13 cellular contexts compared by ENCODE assay signal in the genomic region with DNA sequence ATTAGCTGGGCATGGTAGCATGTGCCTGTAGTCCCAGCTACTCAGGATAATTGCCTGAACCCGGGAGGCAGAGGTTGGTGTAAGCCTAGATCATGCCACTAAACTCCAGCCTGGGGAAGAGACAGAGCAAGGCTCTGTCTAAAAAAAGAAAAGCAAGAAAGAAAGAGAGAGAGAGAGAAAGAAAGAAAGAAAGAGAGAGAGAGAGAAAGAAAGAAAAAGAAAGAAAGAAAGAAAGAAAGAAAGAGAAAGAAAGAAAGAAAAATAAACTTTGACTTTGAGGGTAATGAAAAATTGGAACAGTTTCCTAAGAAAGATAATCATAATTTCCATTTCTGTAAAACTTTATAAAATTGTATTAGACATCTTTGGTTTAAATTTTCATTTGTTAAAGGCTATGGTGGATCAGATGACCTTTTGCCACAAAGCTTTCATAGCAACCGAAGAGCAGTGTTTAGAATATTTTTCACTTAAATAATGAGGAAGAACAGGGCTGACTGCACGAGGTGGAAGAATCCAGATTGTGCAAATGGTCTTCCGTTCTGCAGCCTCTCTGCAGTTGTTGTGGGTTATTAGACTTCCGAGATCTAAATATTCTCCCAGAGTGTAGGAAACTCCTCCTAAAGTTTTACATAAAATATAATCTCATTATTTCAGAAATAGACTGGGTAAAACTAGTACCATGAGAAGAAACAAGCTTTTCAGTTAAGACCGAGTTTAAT. TPM values are rescaled to one million over a fixed set of nuclear protein-coding genes. Genes with fewer than 3 reads are reported as not detected.
DNase-seq lines count a peak whose midpoint lies in the region; ATAC-seq and TF ChIP-seq lines count a peak whose summit lies in the region.
"Had no signal": no experiment of that assay in that cellular context is flagged by ENCODE, and none has a peak within 500 bp of the region (broad histone marks: within the 10 kb centered on the region; RNA-seq: fewer than 3 reads in every experiment).

No MANE protein-coding gene starts in this region.

- peak overlapping the region; percentile 57 for H3K27ac Mint-ChIP-seq in activated naive CD4-positive, alpha-beta T cell treated with anti-CD3 and anti-CD28 coated beads, Interleukin-2, amount 50 U/mL, for 24 hours
- H3K27ac Mint-ChIP-seq in stimulated activated naive CD8-positive, alpha-beta T cell treated with anti-CD3 and anti-CD28 coated beads, Interleukin-15, amount 100 ng/mL, for 72 hours = peak overlapping the region in 1 of 2 donors; percentile 79

- no peak overlapping the region for H3K4me3 ChIP-seq in OCI-LY3 (ENCODE audit: low read length)
- no peak overlapping the region for H3K4me3 ChIP-seq in ascending aorta
- H3K4me3 ChIP-seq: psoas muscle had no signal

- H2AFZ ChIP-seq in OCI-LY3 (ENCODE audit: low read depth, low read length) = no peak overlapping the region

- intact Hi-C loops in ascending aorta (cut with DNase I) = no loop called here

- no peak for TF ChIP-seq CTCF in OCI-LY3 (IDR thresholded peaks at IDR 0.05; ENCODE audit: low read depth, low read length)
- no peak for TF ChIP-seq CTCF in ascending aorta (IDR thresholded peaks at IDR 0.05)

- H3K4me1 Mint-ChIP-seq in activated naive CD4-positive, alpha-beta T cell treated with anti-CD3 and anti-CD28 coated beads, Interleukin-2, amount 50 U/mL, for 24 hours = peaks cover 26% of the 10 kb centered on the region
- H3K4me1 Mint-ChIP-seq in stimulated activated naive CD8-positive, alpha-beta T cell treated with anti-CD3 and anti-CD28 coated beads, Interleukin-15, amount 100 ng/mL, for 72 hours = peaks cover 25% of the 10 kb centered on the region

- no peak for DNase-seq in activated naive CD4-positive, alpha-beta T cell treated with Interleukin-2 at 50 U/mL for 16 hours
- DNase-seq in globus pallidus (ENCODE audit: low spot score) = peak; percentile 48
- no peak for DNase-seq in stimulated activated naive CD8-positive, alpha-beta T cell treated with anti-CD3 and anti-CD28 coated beads, Interleukin-15, amount 100 ng/mL, for 72 hours
- DNase-seq in ascending aorta (ENCODE audit: low spot score in 2 of 2) = no peak
- no peak for DNase-seq in amniotic stem cell (lab: John Stamatoyannopoulos, UW)
- no peak for DNase-seq in NCI-H345 (lab: John Stamatoyannopoulos, UW)
- DNase-seq: central memory CD4-positive, alpha-beta T cell; left cardiac atrium; NCI-H1092 treated with DMSO at 0.1 percent for 48 hours; psoas muscle had no signal

- H3K27ac ChIP-seq in OCI-LY3 (ENCODE audit: low read length) (no peak overlapping the region), ascending aorta (no peak overlapping the region)
- H3K27ac ChIP-seq: psoas muscle had no signal

- H3K27me3 ChIP-seq in OCI-LY3 (ENCODE audit: low read depth, low read length) = 0 out of 2 replicates have a peak, but pooled peaks cover 3% of the 10 kb centered on the region
- H3K27me3 ChIP-seq in ascending aorta = no peaks in the 10 kb centered on the region

- peak overlapping the region; percentile 41 for H3K4me3 Mint-ChIP-seq in activated naive CD4-positive, alpha-beta T cell treated with anti-CD3 and anti-CD28 coated beads, Interleukin-2, amount 50 U/mL, for 24 hours
- peak overlapping the region; percentile 27 to 42 for H3K4me3 Mint-ChIP-seq in stimulated activated naive CD8-positive, alpha-beta T cell treated with anti-CD3 and anti-CD28 coated beads, Interleukin-15, amount 100 ng/mL, for 72 hours

- H3K36me3 Mint-ChIP-seq in activated naive CD4-positive, alpha-beta T cell treated with anti-CD3 and anti-CD28 coated beads, Interleukin-2, amount 50 U/mL, for 24 hours = no peaks in the 10 kb centered on the region

- no peaks in the 10 kb centered on the region for H3K79me2 ChIP-seq in OCI-LY3 (ENCODE audit: low read length)

- H3K36me3 ChIP-seq in OCI-LY3 (replicated peaks; ENCODE audit: low read depth, low read length) = no peaks in the 10 kb centered on the region
- H3K36me3 ChIP-seq in ascending aorta = no peaks in the 10 kb centered on the region

- H3K27me3 Mint-ChIP-seq in activated naive CD4-positive, alpha-beta T cell treated with anti-CD3 and anti-CD28 coated beads, Interleukin-2, amount 50 U/mL, for 24 hours = no peaks in the 10 kb centered on the region
- H3K27me3 Mint-ChIP-seq in stimulated activated naive CD8-positive, alpha-beta T cell treated with anti-CD3 and anti-CD28 coated beads, Interleukin-15, amount 100 ng/mL, for 72 hours = no peaks in the 10 kb centered on the region

- ATAC-seq in stimulated activated naive CD8-positive, alpha-beta T cell treated with anti-CD3 and anti-CD28 coated beads, Interleukin-15, amount 100 ng/mL, for 72 hours = no peak
- ATAC-seq: HCT116, left cardiac atrium, psoas muscle had no signal

- peak overlapping the region; percentile 12; the same call in 1 of the 2 replicates for H3K4me2 ChIP-seq in OCI-LY3 (ENCODE audit: low read length)

- H3K9me3 Mint-ChIP-seq in activated naive CD4-positive, alpha-beta T cell treated with anti-CD3 and anti-CD28 coated beads, Interleukin-2, amount 50 U/mL, for 24 hours = no peaks in the 10 kb centered on the region
- no peaks in the 10 kb centered on the region for H3K9me3 Mint-ChIP-seq in stimulated activated naive CD8-positive, alpha-beta T cell treated with anti-CD3 and anti-CD28 coated beads, Interleukin-15, amount 100 ng/mL, for 72 hours

- no peaks in the 10 kb centered on the region for H3K9me3 ChIP-seq in OCI-LY3 (ENCODE audit: insufficient read depth, low read length)
- no peaks in the 10 kb centered on the region for H3K9me3 ChIP-seq in ascending aorta
- H3K9me3 ChIP-seq: psoas muscle had no signal

- no peak overlapping the region for H3K9ac ChIP-seq in OCI-LY3 (ENCODE audit: low read length)

- no peaks in the 10 kb centered on the region for H4K20me1 ChIP-seq in OCI-LY3 (ENCODE audit: insufficient read depth, low read length)

- peaks cover 38% of the 10 kb centered on the region for H3K4me1 ChIP-seq in OCI-LY3 (ENCODE audit: low read length)
- H3K4me1 ChIP-seq in ascending aorta = no peaks in the 10 kb centered on the region
- H3K4me1 ChIP-seq: psoas muscle had no signal

RNA-seq across cellular contexts. Expression of a gene that starts 55.9 kb away (rescaled TPM):
- 7.1 TPM for total RNA-seq in ascending aorta
